In the genomic region with DNA sequence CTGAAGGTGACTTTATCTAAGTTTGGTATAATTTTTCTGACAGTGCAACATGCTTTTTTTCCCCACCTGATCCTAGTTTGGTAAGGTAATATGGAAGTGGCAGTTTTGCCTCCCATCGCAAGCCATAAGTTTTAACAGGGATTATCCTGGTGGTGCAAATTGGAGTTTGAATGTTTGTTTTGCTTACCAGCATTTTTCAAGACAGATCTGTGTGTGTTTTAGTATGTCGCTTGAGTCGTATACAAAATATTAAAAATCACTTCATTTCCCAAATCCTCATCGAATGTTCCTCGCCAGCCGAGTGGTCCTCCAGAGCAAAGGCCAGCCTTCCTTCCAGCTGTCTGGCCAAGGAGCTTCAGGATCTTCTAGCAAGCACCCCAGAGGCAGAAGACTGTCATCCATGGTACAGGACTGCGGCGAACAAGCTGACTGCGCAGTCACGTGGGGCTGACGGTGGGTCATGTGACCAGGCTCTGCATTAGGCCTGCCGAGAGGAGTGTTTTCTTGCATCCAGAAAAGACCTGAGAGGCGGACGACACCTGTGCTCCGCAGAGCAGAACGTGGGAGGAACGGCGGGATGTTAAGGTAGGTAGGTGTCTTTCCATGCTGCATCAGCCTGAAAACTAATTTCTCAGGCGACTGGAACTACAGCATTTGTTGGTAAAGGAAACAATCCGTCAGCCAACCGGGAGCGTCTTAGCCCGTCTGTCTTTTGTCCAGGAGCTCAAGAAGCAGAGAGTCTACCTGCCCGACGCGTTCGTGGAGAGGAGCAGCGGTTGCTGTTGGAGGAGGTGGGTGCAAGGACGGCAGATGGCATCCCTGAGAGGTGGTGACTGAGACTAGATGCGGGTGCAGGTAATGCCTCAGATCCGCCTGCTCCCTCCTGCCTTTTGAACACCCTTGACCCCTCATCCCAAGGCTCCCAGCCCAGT, we compare ENCODE assay signal across 8 cellular contexts. TPM values are rescaled to one million over a fixed set of nuclear protein-coding genes. Genes with fewer than 3 reads are reported as not detected.
DNase-seq lines count a peak whose midpoint lies in the region; ATAC-seq and TF ChIP-seq lines count a peak whose summit lies in the region.

A gene with protein sequence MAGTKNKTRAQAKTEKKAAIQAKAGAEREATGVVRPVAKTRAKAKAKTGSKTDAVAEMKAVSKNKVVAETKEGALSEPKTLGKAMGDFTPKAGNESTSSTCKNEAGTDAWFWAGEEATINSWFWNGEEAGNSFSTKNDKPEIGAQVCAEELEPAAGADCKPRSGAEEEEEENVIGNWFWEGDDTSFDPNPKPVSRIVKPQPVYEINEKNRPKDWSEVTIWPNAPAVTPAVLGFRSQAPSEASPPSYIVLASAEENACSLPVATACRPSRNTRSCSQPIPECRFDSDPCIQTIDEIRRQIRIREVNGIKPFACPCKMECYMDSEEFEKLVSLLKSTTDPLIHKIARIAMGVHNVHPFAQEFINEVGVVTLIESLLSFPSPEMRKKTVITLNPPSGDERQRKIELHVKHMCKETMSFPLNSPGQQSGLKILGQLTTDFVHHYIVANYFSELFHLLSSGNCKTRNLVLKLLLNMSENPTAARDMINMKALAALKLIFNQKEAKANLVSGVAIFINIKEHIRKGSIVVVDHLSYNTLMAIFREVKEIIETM (plus strand): TSS at position 507 of the 932 bp plus-strand sequence. CDS start 28,253 bp downstream, outside the sequence.

- H3K79me1 ChIP-seq in mesendoderm (ENCODE audit: low read length): no peaks in the 10 kb centered on the region

- H3K4me3 ChIP-seq in GM12875 (ENCODE audit: low read depth, low read length) (peak within 1 kb of the TSS; percentile 41), mesendoderm (ENCODE audit: low read length) (peak within 1 kb of the TSS; percentile 10)

- H3K18ac ChIP-seq in mesendoderm (ENCODE audit: low read length): no peak within 1 kb of the TSS

- no peaks in the 10 kb centered on the region for H3K27me3 ChIP-seq in mesendoderm (ENCODE audit: insufficient read depth, low read length, poor library complexity)

- H2BK5ac ChIP-seq in mesendoderm (ENCODE audit: low read length): no peak within 1 kb of the TSS

- peak within 1 kb of the TSS; percentile 91 to 93 for H3K27ac Mint-ChIP-seq in effector memory CD8-positive, alpha-beta T cell

- no peaks in the 10 kb centered on the region for H3K79me2 ChIP-seq in mesendoderm (ENCODE audit: control insufficient read depth, insufficient read depth, low read length)

- no peak within 1 kb of the TSS for H3K23ac ChIP-seq in mesendoderm (ENCODE audit: low read length)

- peak within 1 kb of the TSS; percentile 25 for H3K4me2 ChIP-seq in mesendoderm (ENCODE audit: low read length)

- H2BK15ac ChIP-seq in mesendoderm (replicated peaks; ENCODE audit: low read depth): no peak within 1 kb of the TSS

- no peak within 1 kb of the TSS for H4K8ac ChIP-seq in mesendoderm (ENCODE audit: low read depth, low read length)

- H3K4me1 ChIP-seq in mesendoderm (ENCODE audit: control insufficient read depth, low read depth, low read length): no peaks in the 10 kb centered on the region

- H3K27me3 Mint-ChIP-seq in effector memory CD8-positive, alpha-beta T cell: no peaks in the 10 kb centered on the region

- no peaks in the 10 kb centered on the region for H3K36me3 ChIP-seq in mesendoderm (ENCODE audit: control insufficient read depth, insufficient read depth, low read length)

- no peaks in the 10 kb centered on the region for H3K9me3 Mint-ChIP-seq in effector memory CD8-positive, alpha-beta T cell

- no CpG with 5 or more reads among the region's 31 CpGs for WGBS in mesendoderm (ENCODE audit: extremely low coverage, insufficient coverage, low lambda C conversion rate)

- H3K36me3 Mint-ChIP-seq in effector memory CD8-positive, alpha-beta T cell (ENCODE audit: insufficient read depth): no peaks in the 10 kb centered on the region

- H2BK120ac ChIP-seq in mesendoderm (ENCODE audit: low read depth, low read length): no peak within 1 kb of the TSS

- H3K56ac ChIP-seq in mesendoderm (ENCODE audit: low read length): peak within 1 kb of the TSS; percentile 80

- peak within 1 kb of the TSS; percentile 72 for H3K9ac ChIP-seq in mesendoderm (ENCODE audit: low read length)

- no peak within 1 kb of the TSS for H3K4ac ChIP-seq in mesendoderm (ENCODE audit: low read depth, low read length)

- no peak for TF ChIP-seq CTCF in GM12875 (IDR thresholded peaks at IDR 0.05; ENCODE audit: borderline replicate concordance, insufficient read depth, low read depth, low read length)

- peak within 1 kb of the TSS; percentile 86 to 88 for H3K4me3 Mint-ChIP-seq in effector memory CD8-positive, alpha-beta T cell

- no peak within 1 kb of the TSS for H4K5ac ChIP-seq in mesendoderm (ENCODE audit: low read length)

- no peak within 1 kb of the TSS for H2AK5ac ChIP-seq in mesendoderm (ENCODE audit: low read length)

- ATAC-seq in HG02870 (IDR thresholded peaks at IDR 0.05; ENCODE audit: unreplicated experiment): peak; percentile 98
- ATAC-seq in effector memory CD8-positive, alpha-beta T cell (replicated peaks): peak; percentile 99

- H3K27ac ChIP-seq in mesendoderm (ENCODE audit: low read depth, low read length): no peak within 1 kb of the TSS

- H3K4me1 Mint-ChIP-seq in effector memory CD8-positive, alpha-beta T cell (ENCODE audit: low read depth in 2 of 2): peaks cover 5 to 8% of the 10 kb centered on the region in 2 donors

- DNase-seq in NCI-H2196 treated with DMSO at 0.1 percent for 48 hours (lab: John Stamatoyannopoulos, UW; ENCODE audit: unreplicated experiment) (peak; percentile 16), mesendoderm (peak; percentile 81), NCI-H1930 (lab: John Stamatoyannopoulos, UW) (no peak)
- DNase-seq in activated CD8-positive, alpha-beta memory T cell treated with anti-CD3 and anti-CD28 coated beads for 48 hours (ENCODE audit: low read depth in 2 of 3, low spot score in 2 of 3): peak in 2 of 3 experiments; percentile 37 to 42
- DNase-seq in effector memory CD8-positive, alpha-beta T cell: peak; percentile 43 to 55 (median 48)
- peak; percentile 33 for DNase-seq in stimulated activated CD8-positive, alpha-beta memory T cell treated with anti-CD3 and anti-CD28 coated beads, Interleukin-15, amount 100 ng/mL, for 24 hours (ENCODE audit: low read depth)

RNA-seq across cellular contexts. Expression of the gene that starts here (rescaled TPM):
- polyA plus RNA-seq in mesendoderm (2013, experiment 1 of 2): 12.4 TPM
- polyA plus RNA-seq in mesendoderm (2013, experiment 2 of 2): 12.3 TPM

Comparison
In these comparisons a context has a peak if more than half of its experiments do, and no peak if none do; other contexts are left out.
1. DNase-seq: peak in NCI-H2196 treated with DMSO at 0.1 percent for 48 hours (single experiment), activated CD8-positive, alpha-beta memory T cell treated with anti-CD3 and anti-CD28 coated beads for 48 hours (2 of 3), effector memory CD8-positive, alpha-beta T cell (3 of 3), mesendoderm (single experiment) and stimulated activated CD8-positive, alpha-beta memory T cell treated with anti-CD3 and anti-CD28 coated beads, Interleukin-15, amount 100 ng/mL, for 24 hours (single experiment); none in NCI-H1930 (0 of 2).